Comparison of ENCODE assay signal across 31 cellular contexts in genomic region chr22:44554411-44554810, GRCh38.
"Had no signal": no experiment of that assay in that cellular context is flagged by ENCODE, and none has a peak within 500 bp of the region (broad histone marks: within the 10 kb centered on the region; RNA-seq: fewer than 3 reads in every experiment).

No MANE protein-coding gene starts in this region.

- H3K9ac ChIP-seq: parathyroid adenoma had no signal

- H3K36me3 ChIP-seq: esophagus squamous epithelium, heart right ventricle, neutrophil, prostate gland, right atrium auricular region, thoracic aorta, tibial nerve, upper lobe of left lung, vagina had no signal

- DNase-seq: dermis blood vessel endothelial cell; effector memory CD8-positive, alpha-beta T cell; erythroblast; esophagus squamous epithelium; foreskin melanocyte; glutamatergic neuron; heart right ventricle; hippocampal formation; kidney glomerular epithelial cell; left colon; mucosa of descending colon; naive B cell; stimulated activated CD4-positive, alpha-beta T cell treated with anti-CD3 and anti-CD28 coated beads, Interleukin-2, amount 100 ng/mL, for 24 hours; stimulated activated CD4-positive, alpha-beta T cell treated with anti-CD3 and anti-CD28 coated beads, Interleukin-4, amount 100 ng/mL, for 24 hours; stimulated activated naive CD8-positive, alpha-beta T cell treated with anti-CD3 and anti-CD28 coated beads, Interleukin-15, Interleukin-2, amounts not matched to agents 100 U/mL and 50 U/mL, for 24 hours; substantia nigra; upper lobe of left lung had no signal

- H3K27ac ChIP-seq: coronary artery, esophagus squamous epithelium, heart right ventricle, neutrophil, parathyroid adenoma, prostate gland, right atrium auricular region, thoracic aorta, tibial nerve, upper lobe of left lung, vagina had no signal

- FAIRE-seq: endometrium, islet of Langerhans had no signal

- H2AFZ ChIP-seq: parathyroid adenoma had no signal

- H3K9me3 ChIP-seq: esophagus squamous epithelium, heart right ventricle, mucosa of descending colon, neutrophil, prostate gland, right atrium auricular region, thoracic aorta, upper lobe of left lung, vagina had no signal

- H3K4me1 ChIP-seq: parathyroid adenoma had no signal

- ATAC-seq: effector memory CD8-positive, alpha-beta T cell; heart right ventricle; left colon; mucosa of descending colon; natural killer cell treated with Interleukin-12 subunit alpha and Interleukin-12 subunit beta and Interleukin-15 and Interleukin-18, amount 100 ng/mL, for 72 hours; sciatic nerve; stimulated activated memory B cell treated with anti-CD40 and anti-IgM and Interleukin-4, amounts not matched to agents 10 μg/mL and 1 μg/mL and 100 μg/mL, for 72 hours; stimulated activated naive CD8-positive, alpha-beta T cell treated with anti-CD3 and anti-CD28 coated beads, Interleukin-15, Interleukin-2, amounts not matched to agents 100 U/mL and 50 U/mL, for 24 hours had no signal

- H3K27me3 ChIP-seq: right atrium auricular region, tibial nerve, upper lobe of left lung, vagina had no signal

- H3K4me3 ChIP-seq: coronary artery, esophagus squamous epithelium, heart right ventricle, lung, mucosa of descending colon, prostate gland, right atrium auricular region, thoracic aorta, tibial nerve, upper lobe of left lung, vagina had no signal
